ENCODE assay signal across 19 cellular contexts in genomic region chr1:172823534-172823933, GRCh38.
DNase-seq lines count a peak whose midpoint lies in the region; ATAC-seq and TF ChIP-seq lines count a peak whose summit lies in the region.
"Had no signal": no experiment of that assay in that cellular context is flagged by ENCODE, and none has a peak within 500 bp of the region (broad histone marks: within the 10 kb centered on the region; RNA-seq: fewer than 3 reads in every experiment).

No MANE protein-coding gene starts in this region.

- peak overlapping the region; percentile 52 for H2BK5ac ChIP-seq in IMR-90 (ENCODE audit: low read depth, low read length, poor library complexity, severe bottlenecking)

- H3K4me2 ChIP-seq in IMR-90 (ENCODE audit: low read depth, low read length), result no peak overlapping the region

- no peaks in the 10 kb centered on the region for H3K9me3 ChIP-seq in IMR-90 (ENCODE audit: control insufficient read depth, insufficient read depth, low read length)

- H3K27me3 Mint-ChIP-seq in nephron progenitor cell (ENCODE audit: low read depth, poor library complexity), result no peaks in the 10 kb centered on the region
- H3K27me3 Mint-ChIP-seq in endothelial cell (ENCODE audit: unreplicated experiment), result no peaks in the 10 kb centered on the region
- H3K27me3 Mint-ChIP-seq: activated B cell treated with CpG ODN at 0.5 μM for 24 hours; naive thymus-derived CD8-positive, alpha-beta T cell; T-cell had no signal

- no peak for TF ChIP-seq CTCF in AG10803 (conservative IDR thresholded peaks at IDR 0.05; ENCODE audit: low read length)
- TF ChIP-seq CTCF in IMR-90 (conservative IDR thresholded peaks at IDR 0.05; ENCODE audit: low read depth, low read length), result no peak
- TF ChIP-seq CTCF in epithelial cell of proximal tubule (conservative IDR thresholded peaks at IDR 0.05; ENCODE audit: low read depth, low read length), result no peak
- no peak for TF ChIP-seq CTCF in nephron progenitor cell (IDR thresholded peaks at IDR 0.05)
- no peak for TF ChIP-seq CTCF in omental fat pad (IDR thresholded peaks at IDR 0.05)
- no peak for TF ChIP-seq CTCF in endothelial cell (IDR thresholded peaks at IDR 0.05; ENCODE audit: unreplicated experiment)

- H3K23ac ChIP-seq in IMR-90 (ENCODE audit: low read depth, low read length), result no peak overlapping the region

- peaks cover 17% of the 10 kb centered on the region for H3K9me1 ChIP-seq in IMR-90 (ENCODE audit: insufficient read depth, low read length)

- CTCF ChIA-PET in IMR-90 (lab: Yijun Ruan, JAX), result interaction anchor here (0.6 to 1.1 kb wide), 2 partner anchors 71 to 378 kb away, joined by 3 to 7 read pairs; no protein-coding TSS in a partner anchor

- no peak overlapping the region for H3K9ac ChIP-seq in IMR-90 (ENCODE audit: low read depth, low read length)

- in situ Hi-C loops in IMR-90 (cut with MboI; ENCODE audit: low sequenced_read_pairs), result loop anchor here (5.0 to 10.0 kb wide), 2 partner anchors 384 to 591 kb away; partner anchors contain the start of gene TNFSF4

- no peak overlapping the region for H3K4me3 Mint-ChIP-seq in nephron progenitor cell
- H3K4me3 Mint-ChIP-seq in endothelial cell (ENCODE audit: unreplicated experiment), result no peak overlapping the region
- H3K4me3 Mint-ChIP-seq: activated B cell treated with CpG ODN at 0.5 μM for 24 hours; naive thymus-derived CD8-positive, alpha-beta T cell; T-cell had no signal

- intact Hi-C loops in IMR-90 (cut with micrococcal nuclease), result no loop called here

- peak overlapping the region; percentile 78; the same call in 1 of the 2 replicates for H2BK120ac ChIP-seq in IMR-90 (ENCODE audit: low read depth, low read length)

- peak overlapping the region; percentile 10 for H2AK9ac ChIP-seq in IMR-90 (replicated peaks; ENCODE audit: low read depth, low read length, poor library complexity)

- H3K4ac ChIP-seq in IMR-90 (ENCODE audit: low read depth, low read length), result peak overlapping the region; percentile 63

- no peak overlapping the region for H3K56ac ChIP-seq in IMR-90 (ENCODE audit: extremely low read depth, insufficient read depth, low read length)

- no peaks in the 10 kb centered on the region for H3K36me3 Mint-ChIP-seq in nephron progenitor cell (ENCODE audit: low read depth)
- no peaks in the 10 kb centered on the region for H3K36me3 Mint-ChIP-seq in endothelial cell (ENCODE audit: low read depth, unreplicated experiment)
- H3K36me3 Mint-ChIP-seq: naive thymus-derived CD8-positive, alpha-beta T cell; T-cell had no signal

- H3K27ac Mint-ChIP-seq in nephron progenitor cell, result peak overlapping the region; percentile 84
- no peak overlapping the region for H3K27ac Mint-ChIP-seq in endothelial cell (ENCODE audit: unreplicated experiment)
- H3K27ac Mint-ChIP-seq: activated B cell treated with CpG ODN at 0.5 μM for 24 hours had no signal

- peak overlapping the region; percentile 16; the same call in 2 of the 3 replicates for H2BK15ac ChIP-seq in IMR-90 (ENCODE audit: low read depth, low read length)

- H3K27ac ChIP-seq in IMR-90 (ENCODE audit: insufficient read depth, low read length), result 0 out of 2 replicates have a peak overlapping the region, but pooled peaks have one; percentile 11
- H3K27ac ChIP-seq: RWPE1 had no signal

- no peak overlapping the region for H3K4me3 ChIP-seq in AG10803 (ENCODE audit: low read length)
- no peak overlapping the region for H3K4me3 ChIP-seq in IMR-90 (ENCODE audit: insufficient read depth, low read depth, low read length)
- no peak overlapping the region for H3K4me3 ChIP-seq in epithelial cell of proximal tubule (ENCODE audit: low read depth, low read length)

- H3K14ac ChIP-seq in IMR-90 (replicated peaks; ENCODE audit: low read depth, low read length), result peak overlapping the region; percentile 39

- H3K79me1 ChIP-seq in IMR-90 (ENCODE audit: low read depth in 1 of 2, low read length in 2 of 2), result peaks cover 0 to 3% of the 10 kb centered on the region in 2 experiments; a peak in 1 of 4 replicates

- DNase-seq in AG10803 (ENCODE audit: low read depth) (peak; percentile 80), IMR-90 (peak; percentile 68), epithelial cell of proximal tubule (ENCODE audit: low read depth) (peak; percentile 70), nephron progenitor cell (no peak), omental fat pad (ENCODE audit: low spot score) (no peak), endothelial cell (ENCODE audit: low spot score) (no peak)
- DNase-seq: activated B cell treated with CpG ODN at 0.5 μM for 24 hours; activated gamma-delta T cell treated with Interleukin-2 at 50 U/mL for 16 hours; anterior cingulate cortex; cortex of kidney; left ventricle myocardium superior; MM.1S; naive thymus-derived CD8-positive, alpha-beta T cell; NCI-H187 treated with DMSO at 0.1 percent for 48 hours; NCI-H526; T-cell had no signal

- H2BK20ac ChIP-seq in IMR-90 (ENCODE audit: low read depth, low read length), result peak overlapping the region; percentile 55

- no peak for TF ChIP-seq RAD21 in IMR-90 (IDR thresholded peaks at IDR 0.05; ENCODE audit: low read length)

- TF ChIP-seq POLR2A in IMR-90 (IDR thresholded peaks at IDR 0.05; ENCODE audit: low read depth, low read length), result no peak

- BruUV-seq in IMR-90 (replicated peaks; lab: Mats Ljungman, UMichigan), result no TSS peak

- H2AK5ac ChIP-seq in IMR-90 (ENCODE audit: low read depth, low read length), result peak overlapping the region; percentile 80; the same call in 1 of the 2 replicates

- peak overlapping the region; percentile 56 for H2AFZ ChIP-seq in IMR-90 (replicated peaks; ENCODE audit: low read length, poor library complexity)

- H3K27me3 ChIP-seq in IMR-90 (ENCODE audit: control insufficient read depth, insufficient read depth, low read length), result no peaks in the 10 kb centered on the region

- H3K18ac ChIP-seq in IMR-90 (ENCODE audit: low read depth, low read length), result peak overlapping the region; percentile 87

- dilution Hi-C loops in IMR-90 (cut with HindIII; ENCODE audit: low sequenced_read_pairs, unreplicated experiment), result no loop called here

- POLR2A ChIA-PET in IMR-90 (lab: Charles Lee; ENCODE audit: unreplicated experiment), result interaction anchor here (0.5 kb wide), 1 partner anchor 370 kb away, joined by 22 read pairs; no protein-coding TSS in a partner anchor

- H3K9me3 Mint-ChIP-seq in nephron progenitor cell (no peaks in the 10 kb centered on the region), endothelial cell (ENCODE audit: unreplicated experiment) (no peaks in the 10 kb centered on the region)
- H3K9me3 Mint-ChIP-seq: activated B cell treated with CpG ODN at 0.5 μM for 24 hours; naive thymus-derived CD8-positive, alpha-beta T cell; T-cell had no signal

- ATAC-seq in IMR-90 (ENCODE audit: low read depth) (peak; percentile 6), omental fat pad (ENCODE audit: low FRiP score) (no peak), HG03439 (IDR thresholded peaks at IDR 0.05; ENCODE audit: unreplicated experiment) (no peak), GM19467 (IDR thresholded peaks at IDR 0.05; ENCODE audit: unreplicated experiment) (no peak)
- ATAC-seq: left ventricle myocardium superior; naive thymus-derived CD8-positive, alpha-beta T cell; T-cell had no signal

- peaks cover 15% of the 10 kb centered on the region for H3K4me1 ChIP-seq in IMR-90 (ENCODE audit: control insufficient read depth, insufficient read depth, low read length)

- H4K91ac ChIP-seq in IMR-90 (ENCODE audit: insufficient read depth, low read depth, low read length), result peak overlapping the region; percentile 40; the same call in 1 of the 2 replicates

- peak overlapping the region in 1 of 2 experiments; percentile 47; a peak in 3 of 4 replicates for H4K8ac ChIP-seq in IMR-90 (ENCODE audit: low read depth in 2 of 2, low read length in 2 of 2)

- no peaks in the 10 kb centered on the region for H4K20me1 ChIP-seq in IMR-90 (ENCODE audit: insufficient read depth, low read length)

- peak overlapping the region; percentile 2; the same call in 1 of the 2 replicates for H4K5ac ChIP-seq in IMR-90 (ENCODE audit: low read depth, low read length)

- H3K4me1 Mint-ChIP-seq in nephron progenitor cell (peaks cover 31% of the 10 kb centered on the region), endothelial cell (ENCODE audit: unreplicated experiment) (no peaks in the 10 kb centered on the region)

- H3K36me3 ChIP-seq in IMR-90 (ENCODE audit: control insufficient read depth, insufficient read depth, low read length), result no peaks in the 10 kb centered on the region

TF ChIP-seq in IMR-90, 13 proteins besides CTCF, POLR2A, EP300 and RAD21 (continues in another document):
- no peak for TF ChIP-seq SMC3 (IDR thresholded peaks at IDR 0.05; ENCODE audit: low read depth, low read length)
- no peak for TF ChIP-seq CEBPB (IDR thresholded peaks at IDR 0.05; ENCODE audit: low read depth, low read length)
- TF ChIP-seq BHLHE40 (IDR thresholded peaks at IDR 0.05; ENCODE audit: low read depth, low read length), result no peak
- no peak for TF ChIP-seq MAZ (IDR thresholded peaks at IDR 0.05; ENCODE audit: borderline replicate concordance, low read depth, low read length)
- TF ChIP-seq, protein P1, sequence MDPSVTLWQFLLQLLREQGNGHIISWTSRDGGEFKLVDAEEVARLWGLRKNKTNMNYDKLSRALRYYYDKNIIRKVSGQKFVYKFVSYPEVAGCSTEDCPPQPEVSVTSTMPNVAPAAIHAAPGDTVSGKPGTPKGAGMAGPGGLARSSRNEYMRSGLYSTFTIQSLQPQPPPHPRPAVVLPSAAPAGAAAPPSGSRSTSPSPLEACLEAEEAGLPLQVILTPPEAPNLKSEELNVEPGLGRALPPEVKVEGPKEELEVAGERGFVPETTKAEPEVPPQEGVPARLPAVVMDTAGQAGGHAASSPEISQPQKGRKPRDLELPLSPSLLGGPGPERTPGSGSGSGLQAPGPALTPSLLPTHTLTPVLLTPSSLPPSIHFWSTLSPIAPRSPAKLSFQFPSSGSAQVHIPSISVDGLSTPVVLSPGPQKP (IDR thresholded peaks at IDR 0.05; ENCODE audit: borderline replicate concordance, low read depth, low read length), result no peak
- TF ChIP-seq MAFK (IDR thresholded peaks at IDR 0.05; ENCODE audit: low read depth, low read length), result no peak
- no peak for TF ChIP-seq CHD1 (IDR thresholded peaks at IDR 0.05; ENCODE audit: low read depth, low read length)
- TF ChIP-seq, protein P2, sequence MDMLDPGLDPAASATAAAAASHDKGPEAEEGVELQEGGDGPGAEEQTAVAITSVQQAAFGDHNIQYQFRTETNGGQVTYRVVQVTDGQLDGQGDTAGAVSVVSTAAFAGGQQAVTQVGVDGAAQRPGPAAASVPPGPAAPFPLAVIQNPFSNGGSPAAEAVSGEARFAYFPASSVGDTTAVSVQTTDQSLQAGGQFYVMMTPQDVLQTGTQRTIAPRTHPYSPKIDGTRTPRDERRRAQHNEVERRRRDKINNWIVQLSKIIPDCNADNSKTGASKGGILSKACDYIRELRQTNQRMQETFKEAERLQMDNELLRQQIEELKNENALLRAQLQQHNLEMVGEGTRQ (IDR thresholded peaks at IDR 0.05; ENCODE audit: low read depth, low read length), result no peak
- TF ChIP-seq RFX5 (IDR thresholded peaks at IDR 0.05; ENCODE audit: low read depth, low read length), result no peak
- no peak for TF ChIP-seq FOS (IDR thresholded peaks at IDR 0.05; ENCODE audit: low read depth, low read length)
- TF ChIP-seq RCOR1 (IDR thresholded peaks at IDR 0.05; ENCODE audit: insufficient replicate concordance, low read length), result no peak
- no peak for TF ChIP-seq NFE2L2 (IDR thresholded peaks at IDR 0.05; ENCODE audit: low read depth, low read length)

Comparison
In these comparisons a context has a peak if more than half of its experiments do, and no peak if none do; other contexts are left out.
1. DNase-seq: peak in AG10803 (single experiment), IMR-90 (single experiment) and epithelial cell of proximal tubule (single experiment); none in nephron progenitor cell (single experiment), omental fat pad (single experiment) and endothelial cell (single experiment).